12 cellular contexts compared by ENCODE assay signal in genomic region chr5:94544031-94544650, GRCh38.
DNase-seq lines count a peak whose midpoint lies in the region; ATAC-seq and TF ChIP-seq lines count a peak whose summit lies in the region.
"Had no signal": no experiment of that assay in that cellular context is flagged by ENCODE, and none has a peak within 500 bp of the region (broad histone marks: within the 10 kb centered on the region; RNA-seq: fewer than 3 reads in every experiment).

No MANE protein-coding gene starts in this region.

- H2BK15ac ChIP-seq in IMR-90 (ENCODE audit: low read depth, low read length) = no peak overlapping the region

- CTCF ChIA-PET in IMR-90 (lab: Yijun Ruan, JAX) (no interaction called here), HEK293T (lab: Yijun Ruan, JAX) (no interaction called here)

- TF ChIP-seq CTCF in IMR-90 (conservative IDR thresholded peaks at IDR 0.05; ENCODE audit: low read depth, low read length) (no peak), brain (conservative IDR thresholded peaks at IDR 0.05) (no peak), neutrophil (IDR thresholded peaks at IDR 0.05) (no peak)

- H4K5ac ChIP-seq in IMR-90 (ENCODE audit: low read depth, low read length) = no peak overlapping the region

- in situ Hi-C loops in IMR-90 (cut with MboI; ENCODE audit: low sequenced_read_pairs) = no loop called here

- no peaks in the 10 kb centered on the region for H4K20me1 ChIP-seq in IMR-90 (ENCODE audit: insufficient read depth, low read length)

- ATAC-seq in GM19372 (IDR thresholded peaks at IDR 0.05; ENCODE audit: low read depth, unreplicated experiment) (peak; percentile 58), IMR-90 (ENCODE audit: low read depth) (no peak)
- no peak for ATAC-seq in stimulated activated naive CD8-positive, alpha-beta T cell treated with anti-CD3 and anti-CD28 coated beads, Interleukin-15, amount 100 ng/mL, for 72 hours

- no peak for TF ChIP-seq RAD21 in IMR-90 (IDR thresholded peaks at IDR 0.05; ENCODE audit: low read length)

- no peak overlapping the region for H3K9ac ChIP-seq in IMR-90 (ENCODE audit: low read depth, low read length)

- H3K9me3 Mint-ChIP-seq in brain = peaks cover 32 to 56% (median 46%) of the 10 kb centered on the region in 5 experiments
- H3K9me3 Mint-ChIP-seq in stimulated activated naive CD8-positive, alpha-beta T cell treated with anti-CD3 and anti-CD28 coated beads, Interleukin-15, amount 100 ng/mL, for 72 hours = peaks cover 12 to 23% of the 10 kb centered on the region in 2 donors

- H3K18ac ChIP-seq in IMR-90 (ENCODE audit: low read depth, low read length) = no peak overlapping the region

- peak overlapping the region in 1 of 5 experiments; percentile 47 for H3K4me3 Mint-ChIP-seq in brain
- no peak overlapping the region for H3K4me3 Mint-ChIP-seq in stimulated activated naive CD8-positive, alpha-beta T cell treated with anti-CD3 and anti-CD28 coated beads, Interleukin-15, amount 100 ng/mL, for 72 hours
- H3K4me3 Mint-ChIP-seq: endodermal cell had no signal

- H3K4me1 ChIP-seq in IMR-90 (ENCODE audit: control insufficient read depth, insufficient read depth, low read length) (no peaks in the 10 kb centered on the region), neutrophil (ENCODE audit: control insufficient read depth in 1 of 2, insufficient read depth in 1 of 2, low read depth in 1 of 2, low read length in 1 of 2) (peaks cover 35 to 36% of the 10 kb centered on the region in 2 experiments)

- H3K9me1 ChIP-seq in IMR-90 (ENCODE audit: insufficient read depth, low read length) = no peaks in the 10 kb centered on the region

- H2BK5ac ChIP-seq in IMR-90 (ENCODE audit: low read depth, low read length, poor library complexity, severe bottlenecking) = no peak overlapping the region

- H2BK120ac ChIP-seq in IMR-90 (ENCODE audit: low read depth, low read length) = no peak overlapping the region

- no CpG with 5 or more reads among the region's 1 CpG for WGBS in IMR-90 (ENCODE audit: extremely low coverage in 2 of 2, insufficient read length in 1 of 2), 2 experiments

- no peak overlapping the region for H2AFZ ChIP-seq in IMR-90 (replicated peaks; ENCODE audit: low read length, poor library complexity)

- peak overlapping the region in 3 of 5 experiments; percentile 76 to 87 (median 78) for H3K27ac Mint-ChIP-seq in brain
- H3K27ac Mint-ChIP-seq in stimulated activated naive CD8-positive, alpha-beta T cell treated with anti-CD3 and anti-CD28 coated beads, Interleukin-15, amount 100 ng/mL, for 72 hours = peak overlapping the region in 1 of 2 donors; percentile 6
- H3K27ac Mint-ChIP-seq: endodermal cell had no signal

- peaks cover 17% of the 10 kb centered on the region for H3K4me1 Mint-ChIP-seq in brain
- no peaks in the 10 kb centered on the region for H3K4me1 Mint-ChIP-seq in stimulated activated naive CD8-positive, alpha-beta T cell treated with anti-CD3 and anti-CD28 coated beads, Interleukin-15, amount 100 ng/mL, for 72 hours
- H3K4me1 Mint-ChIP-seq: endodermal cell had no signal

- H4K8ac ChIP-seq in IMR-90 (ENCODE audit: low read depth in 2 of 2, low read length in 2 of 2) = no peak overlapping the region

- H3K4ac ChIP-seq in IMR-90 (ENCODE audit: low read depth, low read length) = no peak overlapping the region

- no peak overlapping the region for H2AK5ac ChIP-seq in IMR-90 (ENCODE audit: low read depth, low read length)

- no peak overlapping the region for H3K56ac ChIP-seq in IMR-90 (ENCODE audit: extremely low read depth, insufficient read depth, low read length)

- peaks cover 56% of the 10 kb centered on the region for H3K36me3 Mint-ChIP-seq in brain

- DNase-seq in IMR-90 (peak; percentile 15), HEK293T (ENCODE audit: extremely low spot score) (no peak)
- no peak for DNase-seq in activated effector memory CD4-positive, alpha-beta T cell treated with anti-CD3 and anti-CD28 coated beads, Interleukin-2, amount 50 U/mL, for 16 hours
- no peak for DNase-seq in stimulated activated naive CD8-positive, alpha-beta T cell treated with anti-CD3 and anti-CD28 coated beads, Interleukin-15, amount 100 ng/mL, for 72 hours
- DNase-seq: activated T-cell treated with anti-CD3 and anti-CD28 coated beads, Interleukin-2, amount 50 U/mL, for 1 hour; endodermal cell; mesendoderm; stimulated activated CD4-positive, alpha-beta T cell treated with anti-CD3 and anti-CD28 coated beads, Interleukin-2, amount 100 ng/mL, for 48 hours had no signal

- no peak overlapping the region for H3K4me3 ChIP-seq in IMR-90 (ENCODE audit: insufficient read depth, low read depth, low read length)
- no peak overlapping the region for H3K4me3 ChIP-seq in neutrophil (ENCODE audit: low read depth in 1 of 2, low read length in 1 of 2)
- H3K4me3 ChIP-seq: SK-N-MC had no signal

- H3K27me3 Mint-ChIP-seq in brain = peaks cover 3% of the 10 kb centered on the region
- no peaks in the 10 kb centered on the region for H3K27me3 Mint-ChIP-seq in stimulated activated naive CD8-positive, alpha-beta T cell treated with anti-CD3 and anti-CD28 coated beads, Interleukin-15, amount 100 ng/mL, for 72 hours

- intact Hi-C loops in IMR-90 (cut with micrococcal nuclease) = no loop called here

- H2BK20ac ChIP-seq in IMR-90 (ENCODE audit: low read depth, low read length) = no peak overlapping the region

- dilution Hi-C loops in IMR-90 (cut with HindIII; ENCODE audit: low sequenced_read_pairs, unreplicated experiment) = no loop called here

- no peak overlapping the region for H3K27ac ChIP-seq in IMR-90 (ENCODE audit: insufficient read depth, low read length)
- peak overlapping the region; percentile 81 for H3K27ac ChIP-seq in neutrophil
- H3K27ac ChIP-seq: SK-N-MC had no signal

- H3K79me1 ChIP-seq in IMR-90 (ENCODE audit: low read depth in 1 of 2, low read length in 2 of 2) = no peaks in the 10 kb centered on the region

- POLR2A ChIA-PET in IMR-90 (lab: Charles Lee; ENCODE audit: unreplicated experiment) (no interaction called here), HEK293T (lab: Yijun Ruan, JAX) (no interaction called here)

- H2AK9ac ChIP-seq in IMR-90 (replicated peaks; ENCODE audit: low read depth, low read length, poor library complexity) = no peak overlapping the region

- BruUV-seq in IMR-90 (replicated peaks; lab: Mats Ljungman, UMichigan) = no TSS peak

- H3K14ac ChIP-seq in IMR-90 (replicated peaks; ENCODE audit: low read depth, low read length) = no peak overlapping the region

- H3K27me3 ChIP-seq in IMR-90 (ENCODE audit: control insufficient read depth, insufficient read depth, low read length) (no peaks in the 10 kb centered on the region), neutrophil (no peaks in the 10 kb centered on the region)

- H3K9me3 ChIP-seq in IMR-90 (ENCODE audit: control insufficient read depth, insufficient read depth, low read length) (peaks cover 3% of the 10 kb centered on the region; the same call in 1 of the 2 replicates), neutrophil (no peaks in the 10 kb centered on the region)

- TF ChIP-seq POLR2A in IMR-90 (IDR thresholded peaks at IDR 0.05; ENCODE audit: low read depth, low read length) = no peak

- H4K91ac ChIP-seq in IMR-90 (ENCODE audit: insufficient read depth, low read depth, low read length) = no peak overlapping the region

- H3K36me3 ChIP-seq in IMR-90 (ENCODE audit: control insufficient read depth, insufficient read depth, low read length) (no peaks in the 10 kb centered on the region), neutrophil (no peaks in the 10 kb centered on the region)

- H3K23ac ChIP-seq in IMR-90 (ENCODE audit: low read depth, low read length) = no peak overlapping the region

- no peak overlapping the region for H3K4me2 ChIP-seq in IMR-90 (ENCODE audit: low read depth, low read length)

TF ChIP-seq in IMR-90, 13 proteins besides CTCF, POLR2A, EP300 and RAD21 (continues in another document):
- TF ChIP-seq RFX5 (IDR thresholded peaks at IDR 0.05; ENCODE audit: low read depth, low read length) = no peak
- no peak for TF ChIP-seq RCOR1 (IDR thresholded peaks at IDR 0.05; ENCODE audit: insufficient replicate concordance, low read length)
- TF ChIP-seq NFE2L2 (IDR thresholded peaks at IDR 0.05; ENCODE audit: low read depth, low read length) = no peak
- TF ChIP-seq BHLHE40 (IDR thresholded peaks at IDR 0.05; ENCODE audit: low read depth, low read length) = no peak
- TF ChIP-seq ELK1 (IDR thresholded peaks at IDR 0.05; ENCODE audit: borderline replicate concordance, low read depth, low read length) = no peak
- no peak for TF ChIP-seq MAFK (IDR thresholded peaks at IDR 0.05; ENCODE audit: low read depth, low read length)

TF ChIP-seq in HEK293T, 16 proteins besides CTCF, POLR2A, EP300 and RAD21:
- TF ChIP-seq FOXA1 (IDR thresholded peaks at IDR 0.05) = no peak
- no peak for TF ChIP-seq BHLHE40 (IDR thresholded peaks at IDR 0.05; ENCODE audit: borderline replicate concordance)
- TF ChIP-seq SP1 (IDR thresholded peaks at IDR 0.05) = no peak
- no peak for TF ChIP-seq L3MBTL2 (conservative IDR thresholded peaks at IDR 0.05)
- TF ChIP-seq CTBP1 (IDR thresholded peaks at IDR 0.05; ENCODE audit: borderline replicate concordance) = no peak
- TF ChIP-seq FOXM1 (IDR thresholded peaks at IDR 0.05; ENCODE audit: borderline replicate concordance) = no peak
- TF ChIP-seq NFRKB (IDR thresholded peaks at IDR 0.05) = no peak
- no peak for TF ChIP-seq PKNOX1 (IDR thresholded peaks at IDR 0.05)
- no peak for TF ChIP-seq ELF4 (IDR thresholded peaks at IDR 0.05)
- no peak for TF ChIP-seq ZNF384 (IDR thresholded peaks at IDR 0.05)
